ENCODE assay signal across 1 cellular context in genomic region chr17:1783834-1784611, GRCh38.
TF ChIP-seq lines count a peak whose summit lies in the region.

No MANE protein-coding gene starts in this region.

TF ChIP-seq in IMR-90, 13 proteins besides CTCF, POLR2A, EP300 and RAD21:
- TF ChIP-seq CEBPB (IDR thresholded peaks at IDR 0.05; ENCODE audit: low read depth, low read length) (0 out of 2 replicates have a peak, but pooled peaks have one; percentile 21), RCOR1 (IDR thresholded peaks at IDR 0.05; ENCODE audit: insufficient replicate concordance, low read length) (no peak), MAFK (IDR thresholded peaks at IDR 0.05; ENCODE audit: low read depth, low read length) (no peak), MAZ (IDR thresholded peaks at IDR 0.05; ENCODE audit: borderline replicate concordance, low read depth, low read length) (no peak), MXI1 (IDR thresholded peaks at IDR 0.05; ENCODE audit: borderline replicate concordance, low read depth, low read length) (no peak), RFX5 (IDR thresholded peaks at IDR 0.05; ENCODE audit: low read depth, low read length) (no peak), SMC3 (IDR thresholded peaks at IDR 0.05; ENCODE audit: low read depth, low read length) (peak; percentile 83)
TF ChIP-seq in IMR-90: peak in this region for 2.
